In genomic region chr14:96153003-96153402, GRCh38 we compare ENCODE assay signal across 30 cellular contexts. TPM values are rescaled to one million over a fixed set of nuclear protein-coding genes. Genes with fewer than 3 reads are reported as not detected.
"Had no signal": no experiment of that assay in that cellular context is flagged by ENCODE, and none has a peak within 500 bp of the region (broad histone marks: within the 10 kb centered on the region; RNA-seq: fewer than 3 reads in every experiment).

No MANE protein-coding gene starts in this region.

- H3K36me3 Mint-ChIP-seq: natural killer cell; neural progenitor cell; stimulated activated effector memory CD8-positive, alpha-beta T cell treated with anti-CD3 and anti-CD28 coated beads, Interleukin-12 subunit alpha, Interleukin-12 subunit beta, amount 100 ng/mL, for 72 hours had no signal

- DNase-seq: natural killer cell; occipital lobe; ovary; posterior cingulate gyrus; psoas muscle; right cardiac atrium; spleen; stimulated activated CD4-positive, alpha-beta T cell treated with anti-CD3 and anti-CD28 coated beads, Interleukin-12 subunit alpha, Interleukin-12 subunit beta, amount 100 ng/mL, for 4 hours; stimulated activated CD4-positive, alpha-beta T cell treated with anti-CD3 and anti-CD28 coated beads, Interleukin-1b, Interleukin-23, amount 100 ng/mL, for 48 hours; stimulated activated CD4-positive, alpha-beta T cell treated with anti-CD3 and anti-CD28 coated beads, Interleukin-4, amount 100 ng/mL, for 24 hours; stimulated activated naive B cell treated with anti-CD40 and anti-IgM and Interleukin-4, amounts not matched to agents 10 μg/mL and 1 μg/mL and 100 μg/mL, for 72 hours; stimulated activated naive CD4-positive, alpha-beta T cell treated with Interleukin-2 at 50 U/mL for 16 hours; stomach; thyroid gland; trophoblast cell; upper lobe of left lung had no signal

- FAIRE-seq: urothelium cell line had no signal

- H3K27me3 ChIP-seq: neural progenitor cell, ovary, stomach, thyroid gland, tibial nerve, upper lobe of left lung, vagina had no signal

- ATAC-seq: natural killer cell; psoas muscle; right cardiac atrium; sciatic nerve; stimulated activated effector memory CD8-positive, alpha-beta T cell treated with anti-CD3 and anti-CD28 coated beads, Interleukin-12 subunit alpha, Interleukin-12 subunit beta, amount 100 ng/mL, for 72 hours; stimulated activated naive B cell treated with anti-CD40 and anti-IgM and Interleukin-4, amounts not matched to agents 10 μg/mL and 1 μg/mL and 100 μg/mL, for 72 hours had no signal

- H3K4me1 Mint-ChIP-seq: natural killer cell; neural progenitor cell; stimulated activated effector memory CD8-positive, alpha-beta T cell treated with anti-CD3 and anti-CD28 coated beads, Interleukin-12 subunit alpha, Interleukin-12 subunit beta, amount 100 ng/mL, for 72 hours; stimulated activated naive B cell treated with anti-CD40 and anti-IgM and Interleukin-4, amounts not matched to agents 10 μg/mL and 1 μg/mL and 100 μg/mL, for 72 hours had no signal

- H3K4me3 ChIP-seq: neural progenitor cell, ovary, psoas muscle, skin epidermis, smooth muscle cell, spleen, stomach, thoracic aorta, thyroid gland, tibial nerve, upper lobe of left lung, vagina had no signal

- H2AFZ ChIP-seq: neural progenitor cell, parathyroid adenoma had no signal

- H3K9me3 ChIP-seq: ovary, psoas muscle, stomach, thoracic aorta, thyroid gland, upper lobe of left lung, vagina had no signal

- H3K4me2 ChIP-seq: neural progenitor cell, smooth muscle cell had no signal

- H3K27ac ChIP-seq: neural progenitor cell, ovary, parathyroid adenoma, psoas muscle, skin epidermis, spleen, stomach, thoracic aorta, thyroid gland, tibial nerve, upper lobe of left lung, vagina had no signal

- H3K36me3 ChIP-seq: neural progenitor cell, ovary, spleen, stomach, thoracic aorta, thyroid gland, tibial nerve, upper lobe of left lung, vagina had no signal

- H3K27ac Mint-ChIP-seq: natural killer cell; nephron; neural progenitor cell; progenitor cell of endocrine pancreas; stimulated activated effector memory CD8-positive, alpha-beta T cell treated with anti-CD3 and anti-CD28 coated beads, Interleukin-12 subunit alpha, Interleukin-12 subunit beta, amount 100 ng/mL, for 72 hours; stimulated activated naive B cell treated with anti-CD40 and anti-IgM and Interleukin-4, amounts not matched to agents 10 μg/mL and 1 μg/mL and 100 μg/mL, for 72 hours; stimulated activated naive CD8-positive, alpha-beta T cell treated with anti-CD3 and anti-CD28 coated beads, Interleukin-15, Interleukin-2, amounts not matched to agents 100 ng/mL and 50 ng/mL, for 24 hours had no signal

- H3K4me1 ChIP-seq: neural progenitor cell, parathyroid adenoma, psoas muscle, spleen, stomach, thyroid gland, tibial nerve, upper lobe of left lung, vagina had no signal

- H3K9me3 Mint-ChIP-seq: natural killer cell; neural progenitor cell; stimulated activated effector memory CD8-positive, alpha-beta T cell treated with anti-CD3 and anti-CD28 coated beads, Interleukin-12 subunit alpha, Interleukin-12 subunit beta, amount 100 ng/mL, for 72 hours; stimulated activated naive CD8-positive, alpha-beta T cell treated with anti-CD3 and anti-CD28 coated beads, Interleukin-15, Interleukin-2, amounts not matched to agents 100 ng/mL and 50 ng/mL, for 24 hours had no signal

- H3K27me3 Mint-ChIP-seq: progenitor cell of endocrine pancreas had no signal

- H3K4me3 Mint-ChIP-seq: natural killer cell; nephron; neural progenitor cell; stimulated activated effector memory CD8-positive, alpha-beta T cell treated with anti-CD3 and anti-CD28 coated beads, Interleukin-12 subunit alpha, Interleukin-12 subunit beta, amount 100 ng/mL, for 72 hours; stimulated activated naive B cell treated with anti-CD40 and anti-IgM and Interleukin-4, amounts not matched to agents 10 μg/mL and 1 μg/mL and 100 μg/mL, for 72 hours; stimulated activated naive CD8-positive, alpha-beta T cell treated with anti-CD3 and anti-CD28 coated beads, Interleukin-15, Interleukin-2, amounts not matched to agents 100 ng/mL and 50 ng/mL, for 24 hours had no signal

- H3K9ac ChIP-seq: neural progenitor cell, parathyroid adenoma had no signal

RNA-seq across cellular contexts. Expression of gene BDKRB2, which starts 51.6 kb away (rescaled TPM):
- total RNA-seq: natural killer cell had no signal
- polyA plus RNA-seq: neural cell had no signal
